In genomic region chr20:49501917-49502316, GRCh38 we compare ENCODE assay signal across 14 cellular contexts. TPM values are rescaled to one million over a fixed set of nuclear protein-coding genes. Genes with fewer than 3 reads are reported as not detected.
DNase-seq lines count a peak whose midpoint lies in the region; ATAC-seq, FAIRE-seq and TF ChIP-seq lines count a peak whose summit lies in the region.
"Had no signal": no experiment of that assay in that cellular context is flagged by ENCODE, and none has a peak within 500 bp of the region (broad histone marks: within the 10 kb centered on the region; RNA-seq: fewer than 3 reads in every experiment).

No MANE protein-coding gene starts in this region.

- POLR2A ChIA-PET in K562 (lab: Yijun Ruan, JAX) = no interaction called here

- WGBS in K562 (ENCODE audit: insufficient coverage, low coverage, missing lambda C conversion rate) = 2% methylated on average over 3 of the region's 3 CpGs
- WGBS in mesenchymal stem cell = 59% methylated on average over 3 of the region's 3 CpGs

- H3K36me3 ChIP-seq in K562 (ENCODE audit: control insufficient read depth, insufficient read depth, low read length) = no peaks in the 10 kb centered on the region
- H3K36me3 ChIP-seq in mesenchymal stem cell (ENCODE audit: control insufficient read depth in 1 of 2, insufficient read depth in 2 of 2, low read depth in 1 of 2, low read length in 2 of 2) = peaks cover 4 to 21% of the 10 kb centered on the region in 2 experiments
- H3K36me3 ChIP-seq: suprapubic skin had no signal

- TF ChIP-seq POLR2A in K562 (conservative IDR thresholded peaks at IDR 0.05) = no peak

- TF ChIP-seq EP300 in K562 (IDR thresholded peaks at IDR 0.05; ENCODE audit: low read length) = no peak

- no peaks in the 10 kb centered on the region for H3K9me1 ChIP-seq in K562 (ENCODE audit: control insufficient read depth, insufficient read depth, low read length)

- DNase-seq in DMS53 (lab: John Stamatoyannopoulos, UW) (peak; percentile 34), DMS53 treated with DMSO at 0.1 percent for 48 hours (lab: John Stamatoyannopoulos, UW; ENCODE audit: unreplicated experiment) (no peak), NAMALWA (ENCODE audit: low spot score) (peak; percentile 60), K562 (ENCODE audit: extremely low read depth in 1 of 4, low spot score in 3 of 4) (peak; percentile 37 to 54 (median 42)), mesenchymal stem cell (peak; percentile 12), COR-L47 (lab: John Stamatoyannopoulos, UW) (no peak), NCI-H1092 treated with DMSO at 0.1 percent for 48 hours (lab: John Stamatoyannopoulos, UW) (no peak)
- DNase-seq: 8988T, amniotic stem cell, DND-41, NCI-H1694 treated with DMSO at 0.1 percent for 48 hours had no signal

- H2BK5ac ChIP-seq in mesenchymal stem cell (ENCODE audit: low read depth, low read length, poor library complexity, severe bottlenecking) = no peak overlapping the region

- H3K79me2 ChIP-seq in K562 (ENCODE audit: control insufficient read depth, insufficient read depth, low read length) = no peaks in the 10 kb centered on the region

- no peak overlapping the region for H4K91ac ChIP-seq in mesenchymal stem cell (ENCODE audit: low read length)

- intact Hi-C loops in K562 (cut with micrococcal nuclease) = no loop called here

- H2AFZ ChIP-seq in K562 (ENCODE audit: low read depth, low read length) = no peak overlapping the region
- no peak overlapping the region for H2AFZ ChIP-seq in mesenchymal stem cell (ENCODE audit: low read depth, low read length)

- H3K4me1 ChIP-seq in K562 (replicated peaks in 1 of 2; ENCODE audit: control insufficient read depth in 2 of 2, insufficient read depth in 2 of 2, low read length in 2 of 2) (no peaks in the 10 kb centered on the region), mesenchymal stem cell (ENCODE audit: control insufficient read depth, insufficient read depth, low read depth, low read length) (peaks cover 5% of the 10 kb centered on the region)
- H3K4me1 ChIP-seq: suprapubic skin had no signal

- H3K27me3 ChIP-seq in K562 (ENCODE audit: control insufficient read depth in 2 of 2, insufficient read depth in 2 of 2, low read length in 2 of 2) = peaks cover 6 to 13% of the 10 kb centered on the region in 2 experiments; a peak in 4 of 5 replicates
- peaks cover 11 to 44% of the 10 kb centered on the region in 2 experiments for H3K27me3 ChIP-seq in mesenchymal stem cell (ENCODE audit: control insufficient read depth in 1 of 2, insufficient read depth in 1 of 2, low read length in 2 of 2)

- H2BK120ac ChIP-seq in mesenchymal stem cell (ENCODE audit: low read depth, low read length) = no peak overlapping the region

- no peak overlapping the region for H2BK12ac ChIP-seq in mesenchymal stem cell (ENCODE audit: low read length in 2 of 2)

- no peak overlapping the region for H2BK15ac ChIP-seq in mesenchymal stem cell (ENCODE audit: low read depth, poor library complexity, severe bottlenecking)

- H3K4me2 ChIP-seq in K562 (ENCODE audit: insufficient read depth, low read length) (no peak overlapping the region), mesenchymal stem cell (ENCODE audit: low read length, poor library complexity, severe bottlenecking) (no peak overlapping the region)

- no peak overlapping the region for H3K4ac ChIP-seq in mesenchymal stem cell (ENCODE audit: low read depth in 1 of 2, low read length in 2 of 2)

- no peak overlapping the region for H3K9ac ChIP-seq in K562 (ENCODE audit: insufficient read depth in 1 of 2, low read depth in 2 of 2, low read length in 2 of 2)
- no peak overlapping the region for H3K9ac ChIP-seq in mesenchymal stem cell (ENCODE audit: low read length)

- H3K4me3 ChIP-seq in K562 = no peak overlapping the region
- H3K4me3 ChIP-seq in mesenchymal stem cell (ENCODE audit: insufficient read depth in 1 of 2, low read depth in 1 of 2, low read length in 2 of 2) = no peak overlapping the region
- H3K4me3 ChIP-seq: suprapubic skin had no signal

- H3K27ac ChIP-seq in K562 (ENCODE audit: extremely low read depth, low read depth, low read length) = no peak overlapping the region
- no peak overlapping the region for H3K27ac ChIP-seq in mesenchymal stem cell (ENCODE audit: low read length, poor library complexity, severe bottlenecking)
- H3K27ac ChIP-seq: suprapubic skin had no signal

- H3K18ac ChIP-seq in mesenchymal stem cell (ENCODE audit: low read depth in 1 of 2, low read length in 2 of 2) = no peak overlapping the region

- H3K9me3 ChIP-seq in K562 (replicated peaks; ENCODE audit: control insufficient read depth, insufficient read depth, low read depth, low read length) (no peaks in the 10 kb centered on the region), mesenchymal stem cell (ENCODE audit: control insufficient read depth, low read length) (peaks cover 3% of the 10 kb centered on the region)
- H3K9me3 ChIP-seq: suprapubic skin had no signal

- H3K79me1 ChIP-seq in mesenchymal stem cell (replicated peaks; ENCODE audit: low read length, poor library complexity, severe bottlenecking) = no peaks in the 10 kb centered on the region

- H2AK5ac ChIP-seq in mesenchymal stem cell (ENCODE audit: low read length, severe bottlenecking) = no peak overlapping the region

- H3K23ac ChIP-seq in mesenchymal stem cell (ENCODE audit: low read length in 2 of 2) = no peak overlapping the region

- H4K20me1 ChIP-seq in K562 (replicated peaks; ENCODE audit: control insufficient read depth, insufficient read depth, low read length) = no peaks in the 10 kb centered on the region

- H3K14ac ChIP-seq in mesenchymal stem cell (ENCODE audit: low read length in 2 of 2) = no peak overlapping the region

- BruUV-seq in K562 (replicated peaks; lab: Mats Ljungman, UMichigan) = no TSS peak

- H4K8ac ChIP-seq in mesenchymal stem cell (ENCODE audit: low read length) = no peak overlapping the region

- no peak for TF ChIP-seq CTCF in K562 (IDR thresholded peaks at IDR 0.05 in 2 of 3, conservative IDR thresholded peaks at IDR 0.05 in 1 of 3; ENCODE audit: insufficient read depth in 2 of 3, low read depth in 1 of 3, low read length in 3 of 3)

- ATAC-seq in K562 = peak; percentile 86
- no peak for ATAC-seq in GM19455 (IDR thresholded peaks at IDR 0.05; ENCODE audit: unreplicated experiment)

- CTCF ChIA-PET in K562 (lab: Yijun Ruan, JAX; ENCODE audit: low intra/inter-chr PET ratio) = no interaction called here

- in situ Hi-C loops in K562 (cut with MboI) = no loop called here

- no peak for TF ChIP-seq RAD21 in K562 (CRISPR knock-in tag; conservative IDR thresholded peaks at IDR 0.05 in 1 of 2, IDR thresholded peaks at IDR 0.05 in 1 of 2)

- peak; percentile 11 for FAIRE-seq in K562 (lab: Jason Lieb, UNC)
- FAIRE-seq: GM18507 had no signal

TF ChIP-seq in K562, 482 proteins besides CTCF, POLR2A, EP300 and RAD21 (continues in another document):
- TF ChIP-seq MYBL2 (IDR thresholded peaks at IDR 0.05; ENCODE audit: low read depth) = no peak
- no peak for TF ChIP-seq MYBL2 (CRISPR knock-in tag; IDR thresholded peaks at IDR 0.05; ENCODE audit: borderline replicate concordance)
- TF ChIP-seq PHF21A (IDR thresholded peaks at IDR 0.05; ENCODE audit: borderline replicate concordance, low read depth) = no peak
- TF ChIP-seq SMARCA5 (IDR thresholded peaks at IDR 0.05) = peak; percentile 23; the same call in 1 of the 2 replicates
- no peak for TF ChIP-seq CSDE1 (IDR thresholded peaks at IDR 0.05)
- 0 out of 2 replicates have a peak, but pooled peaks have one; percentile 4 for TF ChIP-seq CBFA2T2 (conservative IDR thresholded peaks at IDR 0.05)
- TF ChIP-seq USF1 (CRISPR knock-in tag; IDR thresholded peaks at IDR 0.05) = peak; percentile 71
- TF ChIP-seq TFE3 (CRISPR knock-in tag; IDR thresholded peaks at IDR 0.05) = peak; percentile 81
- 0 out of 2 replicates have a peak, but pooled peaks have one; percentile 24 for TF ChIP-seq TEAD4 (IDR thresholded peaks at IDR 0.05; ENCODE audit: low read length)
- no peak for TF ChIP-seq TEAD4 (CRISPR knock-in tag; IDR thresholded peaks at IDR 0.05; ENCODE audit: borderline replicate concordance)

RNA-seq across cellular contexts. Expression of gene KCNB1, which starts 19.4 kb away (rescaled TPM):
- total RNA-seq in K562 (2011; cell fraction: chromatin; rRNA removed; ENCODE audit: low replicate concordance) = not detected in 2 replicates
- not detected in 2 replicates for total RNA-seq in K562 (2011; cell fraction: nucleolus; rRNA removed)
- total RNA-seq in K562 (2011; cell fraction: nucleoplasm; rRNA removed) = not detected in 2 replicates
- total RNA-seq in K562 (2014; rRNA removed) = not detected in 2 replicates
- total RNA-seq in K562 (2014; rRNA removed; fragmentation: Illumina TruSeq; extraction: Trizol) = not detected in 2 replicates
- total RNA-seq in K562 (2015; rRNA removed; fragmentation: Illumina TruSeq; extraction: Trizol) = not detected in 2 replicates
- total RNA-seq in K562 (2021) = 0.02 TPM in 1 of 2 replicates, not detected in the other
- not detected in 2 replicates for polyA plus RNA-seq in K562 (2011; rRNA removed)
- not detected in 2 replicates for polyA plus RNA-seq in K562 (2011; cell fraction: cytosol; rRNA removed)
- not detected in 2 replicates for polyA plus RNA-seq in K562 (2011; cell fraction: nucleus; rRNA removed)
- polyA plus RNA-seq in K562 (2012) = 0.03 and 0.04 TPM in 2 replicates
- polyA plus RNA-seq in K562 (2014; fragmentation: Illumina TruSeq; extraction: Trizol) = not detected in 2 replicates
- under 1 TPM; 0.01 to 0.06 TPM for polyA plus RNA-seq in K562 (2014; fragmentation: Nextera tagmentation; extraction: Ambion mirVana)
- polyA plus RNA-seq in K562 (2014; rRNA removed) = not detected in 2 replicates
- not detected in 2 replicates for polyA minus RNA-seq in K562 (2011; rRNA and poly(A)+ RNA removed)
- polyA minus RNA-seq in K562 (2011; cell fraction: cytosol; rRNA and poly(A)+ RNA removed) = not detected in 2 replicates
- polyA minus RNA-seq in K562 (2011; cell fraction: nucleus; rRNA and poly(A)+ RNA removed) = not detected in 2 replicates
- polyA plus RNA-seq in mesenchymal stem cell (2013, experiment 1 of 2) = under 0.01 TPM
- under 0.01 TPM for polyA plus RNA-seq in mesenchymal stem cell (2013, experiment 2 of 2)

Comparison
In these comparisons a context has a peak if more than half of its experiments do, and no peak if none do; other contexts are left out.
1. DNase-seq: peak in DMS53 (single experiment), NAMALWA (single experiment), K562 (4 of 4) and mesenchymal stem cell (single experiment); none in DMS53 treated with DMSO at 0.1 percent for 48 hours (single experiment), COR-L47 (single experiment) and NCI-H1092 treated with DMSO at 0.1 percent for 48 hours (single experiment).